1 cellular context compared by ENCODE assay signal in the genomic region with DNA sequence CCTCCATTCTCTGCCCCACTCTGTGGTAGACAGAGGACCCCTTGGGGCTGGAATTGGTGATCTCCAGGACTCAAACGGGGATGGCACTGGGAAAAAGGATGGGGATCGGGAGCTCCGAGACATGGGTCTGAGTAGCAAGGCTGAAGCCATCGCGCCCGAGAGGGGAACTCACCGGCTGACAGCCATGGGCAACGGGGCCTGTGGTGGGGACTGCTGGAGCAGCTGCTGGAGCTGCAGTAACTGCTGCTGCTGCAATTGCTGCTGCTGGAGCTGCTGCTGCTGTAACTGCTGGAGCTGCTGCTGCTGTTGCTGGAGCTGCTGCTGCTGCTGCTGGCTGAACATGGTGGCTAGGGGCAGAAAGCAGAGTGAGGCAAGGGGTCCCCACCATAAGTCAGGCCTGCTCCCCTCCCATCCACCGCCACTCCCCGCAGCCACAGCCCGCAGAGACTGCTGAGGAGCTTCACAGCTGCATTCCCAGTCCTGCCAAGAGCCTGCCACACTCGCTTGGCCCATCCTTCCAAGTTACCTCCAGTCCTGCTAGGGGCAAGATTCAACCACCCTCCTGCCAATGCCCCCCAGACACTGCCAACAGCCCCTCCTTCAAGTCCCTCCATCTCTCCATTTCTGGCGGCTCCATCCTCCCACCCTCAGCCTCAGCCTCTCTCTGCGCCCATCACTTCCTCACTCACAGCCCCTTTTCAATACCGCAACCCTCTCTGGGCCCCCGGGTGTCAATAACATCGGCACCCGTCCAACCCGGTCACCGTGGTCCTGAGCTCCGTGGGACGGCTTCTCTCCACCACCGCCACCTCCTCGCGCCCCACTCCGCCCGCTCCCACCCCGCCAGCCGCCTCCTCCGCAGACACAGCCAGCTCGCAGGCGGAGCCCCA.
TF ChIP-seq lines count a peak whose summit lies in the region.

No MANE protein-coding gene starts in this region.

TF ChIP-seq in HCT116, 20 proteins besides CTCF, POLR2A, EP300 and RAD21 (continued from another document):
- TF ChIP-seq, protein P1, sequence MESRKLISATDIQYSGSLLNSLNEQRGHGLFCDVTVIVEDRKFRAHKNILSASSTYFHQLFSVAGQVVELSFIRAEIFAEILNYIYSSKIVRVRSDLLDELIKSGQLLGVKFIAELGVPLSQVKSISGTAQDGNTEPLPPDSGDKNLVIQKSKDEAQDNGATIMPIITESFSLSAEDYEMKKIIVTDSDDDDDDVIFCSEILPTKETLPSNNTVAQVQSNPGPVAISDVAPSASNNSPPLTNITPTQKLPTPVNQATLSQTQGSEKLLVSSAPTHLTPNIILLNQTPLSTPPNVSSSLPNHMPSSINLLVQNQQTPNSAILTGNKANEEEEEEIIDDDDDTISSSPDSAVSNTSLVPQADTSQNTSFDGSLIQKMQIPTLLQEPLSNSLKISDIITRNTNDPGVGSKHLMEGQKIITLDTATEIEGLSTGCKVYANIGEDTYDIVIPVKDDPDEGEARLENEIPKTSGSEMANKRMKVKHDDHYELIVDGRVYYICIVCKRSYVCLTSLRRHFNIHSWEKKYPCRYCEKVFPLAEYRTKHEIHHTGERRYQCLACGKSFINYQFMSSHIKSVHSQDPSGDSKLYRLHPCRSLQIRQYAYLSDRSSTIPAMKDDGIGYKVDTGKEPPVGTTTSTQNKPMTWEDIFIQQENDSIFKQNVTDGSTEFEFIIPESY (IDR thresholded peaks at IDR 0.05; ENCODE audit: extremely low read depth, insufficient replicate concordance, low read length), result no peak
TF ChIP-seq in HCT116: peak in this region for 0.
